Comparison of ENCODE assay signal across 14 cellular contexts in the genomic region with DNA sequence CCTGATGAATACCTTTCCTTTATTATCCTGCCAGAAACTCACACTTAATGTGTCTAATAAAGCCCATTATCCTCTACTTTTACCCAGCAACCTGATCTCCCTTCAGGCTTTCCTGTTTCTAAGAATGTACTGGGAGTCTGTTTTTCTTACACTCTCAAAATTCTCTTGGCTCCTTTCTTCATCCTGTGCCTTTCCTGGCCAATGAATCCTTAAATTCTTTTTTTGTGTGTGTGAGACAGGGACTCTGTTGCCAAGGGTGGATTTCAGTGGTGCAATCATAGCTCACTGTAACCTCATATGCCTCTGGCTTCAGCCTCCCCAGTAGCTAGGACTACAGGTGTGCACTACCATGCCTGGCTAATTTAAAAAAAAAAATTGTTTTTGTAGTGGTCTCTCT.
DNase-seq lines count a peak whose midpoint lies in the region; ATAC-seq and TF ChIP-seq lines count a peak whose summit lies in the region.
"Had no signal": no experiment of that assay in that cellular context is flagged by ENCODE, and none has a peak within 500 bp of the region (broad histone marks: within the 10 kb centered on the region; RNA-seq: fewer than 3 reads in every experiment).

No MANE protein-coding gene starts in this region.

- H3K4me3 ChIP-seq in SJSA1 (no peak overlapping the region), fibroblast of the aortic adventitia (ENCODE audit: low read depth, low read length) (no peak overlapping the region), psoas muscle (peak overlapping the region; percentile 11)

- no peaks in the 10 kb centered on the region for H3K27me3 ChIP-seq in SJSA1 (replicated peaks)
- no peaks in the 10 kb centered on the region for H3K27me3 ChIP-seq in psoas muscle (ENCODE audit: insufficient read depth in 3 of 3, low read length in 2 of 3)

- peaks cover 18% of the 10 kb centered on the region for H3K4me1 ChIP-seq in SJSA1 (replicated peaks)
- H3K4me1 ChIP-seq in psoas muscle = peaks cover 6% of the 10 kb centered on the region

- peaks cover 17% of the 10 kb centered on the region for H3K4me1 Mint-ChIP-seq in Calu3 (ENCODE audit: low read depth, unreplicated experiment)

- H3K9me3 Mint-ChIP-seq in Calu3 (ENCODE audit: low read depth, unreplicated experiment) = peaks cover 5% of the 10 kb centered on the region

- no peaks in the 10 kb centered on the region for H3K27me3 Mint-ChIP-seq in Calu3 (ENCODE audit: unreplicated experiment)
- H3K27me3 Mint-ChIP-seq: activated CD8-positive, alpha-beta T cell treated with anti-CD3 and anti-CD28 coated beads for 36 hours; CD4-positive, alpha-beta T cell; stimulated activated naive CD8-positive, alpha-beta T cell treated with anti-CD3 and anti-CD28 coated beads, Interleukin-15, Interleukin-2, amounts not matched to agents 100 ng/mL and 50 ng/mL, for 24 hours had no signal

- H3K36me3 Mint-ChIP-seq in Calu3 (ENCODE audit: insufficient read depth, unreplicated experiment) = no peaks in the 10 kb centered on the region

- ATAC-seq in psoas muscle (peak; percentile 36 to 66 (median 50)), HG03108 (IDR thresholded peaks at IDR 0.05; ENCODE audit: unreplicated experiment) (no peak), GM21825 (IDR thresholded peaks at IDR 0.05; ENCODE audit: unreplicated experiment) (no peak)
- ATAC-seq: activated CD8-positive, alpha-beta T cell treated with anti-CD3 and anti-CD28 coated beads for 36 hours had no signal

- H3K4me3 Mint-ChIP-seq in Calu3 (ENCODE audit: low read depth, unreplicated experiment) = no peak overlapping the region
- H3K4me3 Mint-ChIP-seq: activated CD8-positive, alpha-beta T cell treated with anti-CD3 and anti-CD28 coated beads for 36 hours; CD4-positive, alpha-beta T cell; stimulated activated naive CD8-positive, alpha-beta T cell treated with anti-CD3 and anti-CD28 coated beads, Interleukin-15, Interleukin-2, amounts not matched to agents 100 ng/mL and 50 ng/mL, for 24 hours had no signal

- no peaks in the 10 kb centered on the region for H3K36me3 ChIP-seq in SJSA1
- H3K36me3 ChIP-seq in psoas muscle (ENCODE audit: insufficient read depth in 1 of 2, low read depth in 1 of 2) = no peaks in the 10 kb centered on the region

- DNase-seq in Calu3 (no peak), SJSA1 (ENCODE audit: low read depth in 1 of 2, low spot score in 2 of 2) (no peak), fibroblast of the aortic adventitia (ENCODE audit: low read depth) (peak; percentile 93), psoas muscle (no peak), DMS153 (lab: John Stamatoyannopoulos, UW) (no peak)
- DNase-seq in activated CD8-positive, alpha-beta memory T cell treated with anti-CD3 and anti-CD28 coated beads, Interleukin-2, amount 50 U/mL, for 4 hours = no peak
- DNase-seq: activated CD8-positive, alpha-beta T cell treated with anti-CD3 and anti-CD28 coated beads for 36 hours; CD4-positive, alpha-beta T cell; central memory CD4-positive, alpha-beta T cell; NCI-H1436; stimulated activated CD4-positive, alpha-beta T cell treated with anti-CD3 and anti-CD28 coated beads, Interleukin-12 subunit alpha, Interleukin-12 subunit beta, amount 100 ng/mL, for 4 hours had no signal

- intact Hi-C loops in Calu3 (cut with micrococcal nuclease; ENCODE audit: unreplicated experiment) = loop anchor here (1.0 kb wide), 1 partner anchor 71 kb away; no protein-coding TSS in a partner anchor
- intact Hi-C loops in psoas muscle (cut with DNase I) = no loop called here

- BruUV-seq in Calu3 (replicated peaks; lab: Mats Ljungman, UMichigan) = no TSS peak

- CTCF ChIA-PET in Calu3 (lab: Charles Lee) = interaction anchor here (0.6 to 1.4 kb wide), 2 partner anchors 17 to 1272 kb away, joined by 3 read pairs; no protein-coding TSS in a partner anchor

- H3K27ac ChIP-seq in SJSA1 = peak overlapping the region; percentile 12
- peak overlapping the region; percentile 77 for H3K27ac ChIP-seq in psoas muscle

- no peaks in the 10 kb centered on the region for H3K9me3 ChIP-seq in SJSA1 (replicated peaks)
- peaks cover 18% of the 10 kb centered on the region for H3K9me3 ChIP-seq in psoas muscle

- peak overlapping the region; percentile 74 for H3K27ac Mint-ChIP-seq in Calu3 (ENCODE audit: unreplicated experiment)
- H3K27ac Mint-ChIP-seq: activated CD8-positive, alpha-beta T cell treated with anti-CD3 and anti-CD28 coated beads for 36 hours; CD4-positive, alpha-beta T cell; stimulated activated naive CD8-positive, alpha-beta T cell treated with anti-CD3 and anti-CD28 coated beads, Interleukin-15, Interleukin-2, amounts not matched to agents 100 ng/mL and 50 ng/mL, for 24 hours had no signal

- TF ChIP-seq CTCF in Calu3 (IDR thresholded peaks at IDR 0.05; ENCODE audit: unreplicated experiment) (no peak), fibroblast of the aortic adventitia (IDR thresholded peaks at IDR 0.05; ENCODE audit: insufficient read depth, low read length) (no peak), psoas muscle (IDR thresholded peaks at IDR 0.05) (no peak)

Comparison
In these comparisons a context has a peak if more than half of its experiments do, and no peak if none do; other contexts are left out.
1. ATAC-seq: peak in psoas muscle (4 of 4); none in HG03108 (single experiment) and GM21825 (single experiment).